In genomic region chr19:50277966-50278580, GRCh38 we compare ENCODE assay signal across 28 cellular contexts.
"Had no signal": no experiment of that assay in that cellular context is flagged by ENCODE, and none has a peak within 500 bp of the region (broad histone marks: within the 10 kb centered on the region; RNA-seq: fewer than 3 reads in every experiment).

No MANE protein-coding gene starts in this region.

- H2AFZ ChIP-seq: neural progenitor cell had no signal

- H3K36me3 ChIP-seq: neural progenitor cell, ovary had no signal

- ATAC-seq: natural killer cell; sciatic nerve; stimulated activated naive B cell treated with anti-CD40 and anti-IgM and Interleukin-4, amounts not matched to agents 10 μg/mL and 1 μg/mL and 100 μg/mL, for 72 hours; stimulated activated naive CD8-positive, alpha-beta T cell treated with anti-CD3 and anti-CD28 coated beads, Interleukin-15, Interleukin-2, amounts not matched to agents 100 U/mL and 50 U/mL, for 24 hours had no signal

- H3K9me3 ChIP-seq: left ventricle myocardium inferior, ovary, right atrium auricular region, stomach, testis, thyroid gland, transverse colon, upper lobe of left lung, vagina had no signal

- H3K36me3 Mint-ChIP-seq: immature natural killer cell; naive B cell; natural killer cell; neural progenitor cell; stimulated activated naive B cell treated with anti-CD40 and anti-IgM and Interleukin-4, amounts not matched to agents 10 μg/mL and 1 μg/mL and 100 μg/mL, for 72 hours had no signal

- H3K4me3 ChIP-seq: left ventricle myocardium inferior, lung, neural progenitor cell, ovary, right atrium auricular region, skin epidermis, stomach, testis, thyroid gland, transverse colon, upper lobe of left lung, vagina had no signal

- H3K9me3 Mint-ChIP-seq: immature natural killer cell; mesothelial cell of epicardium; natural killer cell; nephron progenitor cell; neural progenitor cell; stimulated activated naive B cell treated with anti-CD40 and anti-IgM and Interleukin-4, amounts not matched to agents 10 μg/mL and 1 μg/mL and 100 μg/mL, for 72 hours had no signal

- H3K4me3 Mint-ChIP-seq: immature natural killer cell; mesothelial cell of epicardium; naive B cell; natural killer cell; nephron progenitor cell; neural progenitor cell; stimulated activated naive B cell treated with anti-CD40 and anti-IgM and Interleukin-4, amounts not matched to agents 10 μg/mL and 1 μg/mL and 100 μg/mL, for 72 hours had no signal

- H3K27ac Mint-ChIP-seq: mesothelial cell of epicardium; natural killer cell; nephron progenitor cell; neural progenitor cell; progenitor cell of endocrine pancreas; stimulated activated naive B cell treated with anti-CD40 and anti-IgM and Interleukin-4, amounts not matched to agents 10 μg/mL and 1 μg/mL and 100 μg/mL, for 72 hours had no signal

- DNase-seq: hypothalamus; immature natural killer cell; kidney; left ventricle myocardium inferior; mesendoderm; naive B cell; natural killer cell; nephron progenitor cell; ovary; stimulated activated CD4-positive, alpha-beta T cell treated with anti-CD3 and anti-CD28 coated beads, Interleukin-12 subunit alpha, Interleukin-12 subunit beta, amount 100 ng/mL, for 4 hours; stimulated activated CD4-positive, alpha-beta T cell treated with anti-CD3 and anti-CD28 coated beads, Interleukin-15, amount 100 ng/mL, for 24 hours; stimulated activated CD4-positive, alpha-beta T cell treated with anti-CD3 and anti-CD28 coated beads, Interleukin-2, amount 100 ng/mL, for 24 hours; stimulated activated CD4-positive, alpha-beta T cell treated with anti-CD3 and anti-CD28 coated beads, Interleukin-4, amount 100 ng/mL, for 1 hour; stimulated activated naive B cell treated with anti-CD40 and anti-IgM and Interleukin-4, amounts not matched to agents 10 μg/mL and 1 μg/mL and 100 μg/mL, for 72 hours; stimulated activated naive CD8-positive, alpha-beta T cell treated with anti-CD3 and anti-CD28 coated beads, Interleukin-15, Interleukin-2, amounts not matched to agents 100 U/mL and 50 U/mL, for 24 hours; stomach; testis; thyroid gland; transverse colon had no signal

- H3K27ac ChIP-seq: left ventricle myocardium inferior, neural progenitor cell, ovary, right atrium auricular region, skin epidermis, stomach, testis, thyroid gland, transverse colon, upper lobe of left lung, vagina had no signal

- H3K4me2 ChIP-seq: neural progenitor cell had no signal

- H3K27me3 Mint-ChIP-seq: progenitor cell of endocrine pancreas had no signal

- H3K4me1 Mint-ChIP-seq: immature natural killer cell; mesothelial cell of epicardium; natural killer cell; stimulated activated naive B cell treated with anti-CD40 and anti-IgM and Interleukin-4, amounts not matched to agents 10 μg/mL and 1 μg/mL and 100 μg/mL, for 72 hours had no signal

- H3K4me1 ChIP-seq: left ventricle myocardium inferior, neural progenitor cell, right atrium auricular region, stomach, testis, thyroid gland, transverse colon, upper lobe of left lung, vagina had no signal

- H3K27me3 ChIP-seq: neural progenitor cell, ovary, right atrium auricular region, testis, thyroid gland, transverse colon, upper lobe of left lung, vagina had no signal
